In genomic region chr9:130053504-130054427, GRCh38 we compare ENCODE assay signal across 1 cellular context.
TF ChIP-seq lines count a peak whose summit lies in the region.

TSS of gene GPR107 (plus strand) at chr9:130053906. CDS start at chr9:130053933, 27 bp downstream.

TF ChIP-seq in GM12878, 131 proteins besides CTCF, POLR2A, EP300 and RAD21 (continued from another document and continues in another):
- peak; percentile 88 for TF ChIP-seq ZBTB40 (IDR thresholded peaks at IDR 0.05; ENCODE audit: borderline replicate concordance)
- TF ChIP-seq TBL1XR1 (IDR thresholded peaks at IDR 0.05; ENCODE audit: low read depth, low read length), result peak; percentile 61; the same call in 1 of the 2 replicates
- TF ChIP-seq EED (IDR thresholded peaks at IDR 0.05; ENCODE audit: low read depth), result no peak
- peak; percentile 72; the same call in 1 of the 2 replicates for TF ChIP-seq ASH2L (IDR thresholded peaks at IDR 0.05; ENCODE audit: borderline replicate concordance, low read depth)
- peak; percentile 56; the same call in 1 of the 2 replicates for TF ChIP-seq TCF12 (IDR thresholded peaks at IDR 0.05; ENCODE audit: low read depth, low read length)
- TF ChIP-seq LARP7 (IDR thresholded peaks at IDR 0.05), result peak; percentile 86
- no peak for TF ChIP-seq BCL11A (IDR thresholded peaks at IDR 0.05; ENCODE audit: low read depth, low read length)
- TF ChIP-seq E4F1 (IDR thresholded peaks at IDR 0.05; ENCODE audit: borderline replicate concordance, partially characterized antibody), result peak; percentile 30
- TF ChIP-seq SIN3A (IDR thresholded peaks at IDR 0.05; ENCODE audit: low read depth, low read length), result peak; percentile 60; the same call in 1 of the 2 replicates
- TF ChIP-seq CEBPZ (IDR thresholded peaks at IDR 0.05; ENCODE audit: low read depth, low read length), result no peak
- peak; percentile 20 for TF ChIP-seq RELA (IDR thresholded peaks at IDR 0.05; ENCODE audit: borderline replicate concordance, partially characterized antibody)
- TF ChIP-seq MYC (IDR thresholded peaks at IDR 0.05; ENCODE audit: insufficient read depth, insufficient read length, insufficient replicate concordance, low read length, severe bottlenecking), result no peak
- no peak for TF ChIP-seq SMARCA5 (IDR thresholded peaks at IDR 0.05)
- TF ChIP-seq POLR2AphosphoS2 (IDR thresholded peaks at IDR 0.05; ENCODE audit: low read depth, low read length), result 0 out of 2 replicates have a peak, but pooled peaks have one; percentile 33
- 0 out of 2 replicates have a peak, but pooled peaks have one; percentile 23 for TF ChIP-seq RFX5 (IDR thresholded peaks at IDR 0.05; ENCODE audit: low read depth, low read length)
- peak; percentile 76 for TF ChIP-seq MTA2 (IDR thresholded peaks at IDR 0.05; ENCODE audit: low read depth)
- 0 out of 2 replicates have a peak, but pooled peaks have one; percentile 29 for TF ChIP-seq TARDBP (IDR thresholded peaks at IDR 0.05; ENCODE audit: borderline replicate concordance)
- TF ChIP-seq KLF5 (IDR thresholded peaks at IDR 0.05; ENCODE audit: partially characterized antibody), result peak; percentile 86
- TF ChIP-seq NFIC (IDR thresholded peaks at IDR 0.05; ENCODE audit: low read depth, low read length), result no peak
- peak; percentile 51; the same call in 1 of the 2 replicates for TF ChIP-seq ELK1 (IDR thresholded peaks at IDR 0.05; ENCODE audit: low read depth, low read length)
- peak; percentile 98 for TF ChIP-seq BMI1 (IDR thresholded peaks at IDR 0.05; ENCODE audit: borderline replicate concordance)
- TF ChIP-seq KAT2A (conservative IDR thresholded peaks at IDR 0.05; ENCODE audit: control insufficient read depth, low read depth, low read length), result no peak
- peak in 1 of 2 experiments; percentile 95; a peak in 2 of 3 replicates for TF ChIP-seq EGR1 (IDR thresholded peaks at IDR 0.05; ENCODE audit: borderline replicate concordance in 1 of 2, low read depth in 2 of 2, low read length in 2 of 2)
- peak; percentile 44; the same call in 1 of the 2 replicates for TF ChIP-seq CREM (IDR thresholded peaks at IDR 0.05; ENCODE audit: low read depth)
- TF ChIP-seq NR2C2 (IDR thresholded peaks at IDR 0.05; ENCODE audit: borderline replicate concordance, control insufficient read depth, insufficient read length, low read depth), result peak; percentile 73
- peak; percentile 68; the same call in 1 of the 2 replicates for TF ChIP-seq NKRF (conservative IDR thresholded peaks at IDR 0.05)
- TF ChIP-seq TCF7 (IDR thresholded peaks at IDR 0.05; ENCODE audit: borderline replicate concordance), result no peak
- no peak for TF ChIP-seq SUPT20H (IDR thresholded peaks at IDR 0.05; ENCODE audit: borderline replicate concordance, control insufficient read depth, low read depth, low read length)
- TF ChIP-seq STAT1 (conservative IDR thresholded peaks at IDR 0.05), result peak; percentile 94; the same call in 1 of the 2 replicates
- peak; percentile 30 for TF ChIP-seq MEF2B (IDR thresholded peaks at IDR 0.05; ENCODE audit: partially characterized antibody, poor library complexity, severe bottlenecking)
- peak; percentile 20; the same call in 1 of the 2 replicates for TF ChIP-seq CHD2 (IDR thresholded peaks at IDR 0.05; ENCODE audit: borderline replicate concordance, low read depth, low read length)
- TF ChIP-seq POU2F2 (IDR thresholded peaks at IDR 0.05; ENCODE audit: borderline replicate concordance, low read depth, low read length), result 0 out of 3 replicates have a peak, but pooled peaks have one; percentile 44
- TF ChIP-seq KDM1A (IDR thresholded peaks at IDR 0.05; ENCODE audit: borderline replicate concordance), result no peak
- TF ChIP-seq MXI1 (IDR thresholded peaks at IDR 0.05; ENCODE audit: low read depth, low read length), result peak; percentile 78; the same call in 1 of the 2 replicates
- peak; percentile 94 for TF ChIP-seq TAF1 (IDR thresholded peaks at IDR 0.05; ENCODE audit: borderline replicate concordance, low read depth, low read length)
- TF ChIP-seq NR2F1 (conservative IDR thresholded peaks at IDR 0.05), result peak; percentile 99
- TF ChIP-seq FOXK2 (IDR thresholded peaks at IDR 0.05), result no peak
- TF ChIP-seq TCF3 (IDR thresholded peaks at IDR 0.05; ENCODE audit: borderline replicate concordance, insufficient read depth, low read depth, low read length), result 0 out of 2 replicates have a peak, but pooled peaks have one; percentile 37
- TF ChIP-seq DPF2 (IDR thresholded peaks at IDR 0.05), result peak; percentile 81
- peak; percentile 75 for TF ChIP-seq MLLT1 (IDR thresholded peaks at IDR 0.05)
- peak; percentile 16 for TF ChIP-seq SIX5 (IDR thresholded peaks at IDR 0.05; ENCODE audit: low read depth, low read length, severe bottlenecking)
- TF ChIP-seq CREB1 (IDR thresholded peaks at IDR 0.05; ENCODE audit: low read depth), result peak; percentile 47; the same call in 1 of the 2 replicates
- peak; percentile 94 for TF ChIP-seq ZNF687 (IDR thresholded peaks at IDR 0.05)
- TF ChIP-seq ZNF207 (IDR thresholded peaks at IDR 0.05; ENCODE audit: borderline replicate concordance), result peak; percentile 44; the same call in 1 of the 2 replicates
